Comparison of ENCODE assay signal across 1 cellular context in the genomic region with DNA sequence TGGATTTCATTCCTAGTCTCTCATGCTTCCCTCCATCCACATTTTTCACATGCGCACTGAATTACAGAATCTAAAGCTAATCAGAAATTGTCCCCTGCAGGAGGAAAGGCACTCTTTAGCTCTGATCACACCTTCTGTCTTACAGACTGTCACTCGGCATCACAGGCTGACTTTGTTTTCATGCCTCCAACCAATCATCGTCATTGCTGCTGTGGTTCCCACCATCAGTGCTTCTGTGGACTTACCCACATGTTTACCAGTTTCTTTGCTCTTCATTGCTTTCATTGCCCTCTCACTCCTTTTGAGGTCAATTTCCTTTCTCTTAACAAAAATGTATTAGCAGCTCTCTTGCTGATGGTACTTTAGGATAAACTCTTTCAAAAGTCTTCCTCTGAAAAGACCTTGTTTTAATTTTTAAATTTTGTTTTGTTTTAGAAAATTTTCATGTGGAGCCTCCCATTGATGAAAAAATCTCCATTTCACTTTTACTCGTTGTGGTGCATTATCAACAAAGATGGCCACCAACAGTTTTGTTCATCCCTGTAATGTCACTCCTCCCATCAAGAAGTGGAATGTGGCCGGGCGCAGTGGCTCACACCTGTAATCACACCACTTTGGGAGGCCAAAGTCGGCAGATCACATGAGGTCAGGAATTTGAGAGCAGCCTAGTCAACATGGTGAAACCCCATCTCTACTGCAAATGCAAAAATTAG.
TF ChIP-seq lines count a peak whose summit lies in the region.

No MANE protein-coding gene starts in this region.

TF ChIP-seq in H1, 55 proteins besides CTCF, POLR2A, EP300 and RAD21:
- TF ChIP-seq CREB1 (IDR thresholded peaks at IDR 0.05) = no peak
- TF ChIP-seq, protein P1, sequence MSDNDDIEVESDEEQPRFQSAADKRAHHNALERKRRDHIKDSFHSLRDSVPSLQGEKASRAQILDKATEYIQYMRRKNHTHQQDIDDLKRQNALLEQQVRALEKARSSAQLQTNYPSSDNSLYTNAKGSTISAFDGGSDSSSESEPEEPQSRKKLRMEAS (IDR thresholded peaks at IDR 0.05) = no peak
- TF ChIP-seq, protein P2, sequence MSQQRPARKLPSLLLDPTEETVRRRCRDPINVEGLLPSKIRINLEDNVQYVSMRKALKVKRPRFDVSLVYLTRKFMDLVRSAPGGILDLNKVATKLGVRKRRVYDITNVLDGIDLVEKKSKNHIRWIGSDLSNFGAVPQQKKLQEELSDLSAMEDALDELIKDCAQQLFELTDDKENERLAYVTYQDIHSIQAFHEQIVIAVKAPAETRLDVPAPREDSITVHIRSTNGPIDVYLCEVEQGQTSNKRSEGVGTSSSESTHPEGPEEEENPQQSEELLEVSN (IDR thresholded peaks at IDR 0.05) = peak; percentile 32; the same call in 1 of the 2 replicates
